14 cellular contexts compared by ENCODE assay signal in the genomic region with DNA sequence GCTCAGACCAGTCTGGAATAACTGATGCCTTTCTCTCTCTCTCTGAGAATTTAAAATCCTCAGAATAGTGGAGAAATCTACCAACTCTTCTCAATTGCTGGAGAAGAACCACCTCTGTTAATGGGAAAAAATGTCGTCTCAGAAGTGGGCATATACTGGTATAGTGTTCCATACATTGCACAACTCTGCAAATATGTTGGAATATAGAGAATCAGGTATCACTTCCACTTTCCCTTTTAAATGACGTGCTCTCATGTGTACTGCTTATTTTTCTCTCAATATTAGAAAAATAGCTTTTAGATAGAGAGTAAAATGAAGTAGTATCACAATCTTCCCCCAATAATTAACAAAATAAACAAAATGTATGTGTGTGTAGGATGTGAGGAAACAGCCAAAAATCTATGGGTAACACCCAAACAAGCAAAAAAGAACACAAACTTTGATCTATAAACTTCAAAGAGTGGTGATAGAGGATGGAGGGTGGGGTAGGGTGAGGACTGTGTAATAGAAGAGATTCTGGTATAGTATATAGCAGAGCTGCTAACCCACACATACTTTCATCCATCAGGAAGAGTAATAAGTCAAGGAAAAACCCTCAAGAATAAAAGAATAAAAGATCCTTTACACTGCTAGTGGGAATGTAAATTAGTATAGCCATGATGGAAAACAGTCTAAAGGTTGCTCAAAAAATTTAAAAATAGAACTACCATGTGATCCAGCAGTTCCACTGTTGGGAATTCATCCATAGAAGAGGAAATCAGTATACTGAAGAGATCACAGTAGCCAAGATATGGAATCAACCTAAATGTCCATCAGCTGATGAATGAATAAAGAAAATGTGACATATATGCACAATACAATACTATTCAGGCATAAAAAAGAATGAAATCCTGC. TPM values are rescaled to one million over a fixed set of nuclear protein-coding genes. Genes with fewer than 3 reads are reported as not detected.
DNase-seq lines count a peak whose midpoint lies in the region; ATAC-seq lines count a peak whose summit lies in the region.
"Had no signal": no experiment of that assay in that cellular context is flagged by ENCODE, and none has a peak within 500 bp of the region (broad histone marks: within the 10 kb centered on the region; RNA-seq: fewer than 3 reads in every experiment).

No MANE protein-coding gene starts in this region.

- H3K27ac Mint-ChIP-seq in activated T-cell treated with anti-CD3 and anti-CD28 coated beads, Interleukin-2, amount 50 U/mL, for 72 hours: peak overlapping the region; percentile 95
- peak overlapping the region; percentile 77 for H3K27ac Mint-ChIP-seq in central memory CD8-positive, alpha-beta T cell (ENCODE audit: low read depth)
- peak overlapping the region; percentile 26 for H3K27ac Mint-ChIP-seq in stimulated activated naive B cell treated with anti-CD40 and anti-IgM and Interleukin-4, amounts not matched to agents 10 μg/mL and 1 μg/mL and 100 μg/mL, for 72 hours

- intact Hi-C loops in left colon (cut with DNase I, micrococcal nuclease): no loop called here

- ATAC-seq in activated T-cell treated with anti-CD3 and anti-CD28 coated beads, Interleukin-2, amount 50 U/mL, for 72 hours (replicated peaks in 1 of 2): no peak
- ATAC-seq in central memory CD8-positive, alpha-beta T cell (replicated peaks; ENCODE audit: extremely low read depth, poor library complexity, severe bottlenecking): peak; percentile 94
- peak in 1 of 2 donors; percentile 43 for ATAC-seq in stimulated activated naive B cell treated with anti-CD40 and anti-IgM and Interleukin-4, amounts not matched to agents 10 μg/mL and 1 μg/mL and 100 μg/mL, for 72 hours (replicated peaks)
- no peak for ATAC-seq in left colon

- H3K4me3 Mint-ChIP-seq in activated T-cell treated with anti-CD3 and anti-CD28 coated beads, Interleukin-2, amount 50 U/mL, for 72 hours: peak overlapping the region; percentile 47 to 79
- peak overlapping the region; percentile 17 for H3K4me3 Mint-ChIP-seq in central memory CD8-positive, alpha-beta T cell
- no peak overlapping the region for H3K4me3 Mint-ChIP-seq in stimulated activated naive B cell treated with anti-CD40 and anti-IgM and Interleukin-4, amounts not matched to agents 10 μg/mL and 1 μg/mL and 100 μg/mL, for 72 hours

- H3K36me3 Mint-ChIP-seq in activated T-cell treated with anti-CD3 and anti-CD28 coated beads, Interleukin-2, amount 50 U/mL, for 72 hours (ENCODE audit: insufficient read depth in 2 of 2): peaks cover 5 to 11% of the 10 kb centered on the region in 2 donors
- H3K36me3 Mint-ChIP-seq in central memory CD8-positive, alpha-beta T cell (ENCODE audit: insufficient read depth): peaks cover 32% of the 10 kb centered on the region
- peaks cover 31 to 32% of the 10 kb centered on the region in 2 donors for H3K36me3 Mint-ChIP-seq in stimulated activated naive B cell treated with anti-CD40 and anti-IgM and Interleukin-4, amounts not matched to agents 10 μg/mL and 1 μg/mL and 100 μg/mL, for 72 hours

- in situ Hi-C loops in SK-MEL-5 (cut with HindIII; ENCODE audit: low pct_unique_long_range_greater_than_20kb, low sequenced_read_pairs): no loop called here

- H3K9me3 Mint-ChIP-seq in activated T-cell treated with anti-CD3 and anti-CD28 coated beads, Interleukin-2, amount 50 U/mL, for 72 hours: no peaks in the 10 kb centered on the region
- no peaks in the 10 kb centered on the region for H3K9me3 Mint-ChIP-seq in central memory CD8-positive, alpha-beta T cell
- H3K9me3 Mint-ChIP-seq in stimulated activated naive B cell treated with anti-CD40 and anti-IgM and Interleukin-4, amounts not matched to agents 10 μg/mL and 1 μg/mL and 100 μg/mL, for 72 hours: no peaks in the 10 kb centered on the region

- peaks cover 45% of the 10 kb centered on the region for H3K4me1 Mint-ChIP-seq in activated T-cell treated with anti-CD3 and anti-CD28 coated beads, Interleukin-2, amount 50 U/mL, for 72 hours (ENCODE audit: low read depth)
- H3K4me1 Mint-ChIP-seq in central memory CD8-positive, alpha-beta T cell: peaks cover 57% of the 10 kb centered on the region
- peaks cover 34 to 58% of the 10 kb centered on the region in 2 donors for H3K4me1 Mint-ChIP-seq in stimulated activated naive B cell treated with anti-CD40 and anti-IgM and Interleukin-4, amounts not matched to agents 10 μg/mL and 1 μg/mL and 100 μg/mL, for 72 hours

- no peaks in the 10 kb centered on the region for H3K27me3 Mint-ChIP-seq in activated T-cell treated with anti-CD3 and anti-CD28 coated beads, Interleukin-2, amount 50 U/mL, for 72 hours (ENCODE audit: low read depth)
- H3K27me3 Mint-ChIP-seq in central memory CD8-positive, alpha-beta T cell: no peaks in the 10 kb centered on the region
- H3K27me3 Mint-ChIP-seq in stimulated activated naive B cell treated with anti-CD40 and anti-IgM and Interleukin-4, amounts not matched to agents 10 μg/mL and 1 μg/mL and 100 μg/mL, for 72 hours: no peaks in the 10 kb centered on the region

- DNase-seq in activated T-cell treated with anti-CD3 and anti-CD28 coated beads, Interleukin-2, amount 50 U/mL, for 72 hours: no peak
- DNase-seq in activated T-cell treated with anti-CD3 and anti-CD28 coated beads for 4 hours (no peak), SK-MEL-5 (ENCODE audit: low read depth, low spot score) (peak; percentile 13), COLO829 (ENCODE audit: low spot score) (no peak), left colon (no peak), NCI-H226 (no peak)
- DNase-seq in central memory CD8-positive, alpha-beta T cell (ENCODE audit: low spot score in 2 of 2): no peak
- no peak for DNase-seq in stimulated activated naive B cell treated with anti-CD40 and anti-IgM and Interleukin-4, amounts not matched to agents 10 μg/mL and 1 μg/mL and 100 μg/mL, for 72 hours
- DNase-seq: activated CD4-positive, alpha-beta T cell treated with anti-CD3 and anti-CD28 coated beads, Interleukin-2, amount 50 U/mL, for 1 hour; GOT3; NCI-H2029 treated with DMSO at 0.1 percent for 48 hours; NCI-H69; right lobe of liver; stimulated activated CD4-positive, alpha-beta T cell treated with anti-CD3 and anti-CD28 coated beads, Interleukin-2, amount 100 ng/mL, for 24 hours had no signal

RNA-seq across cellular contexts. Expression of gene NFATC3, which starts 46.9 kb away (rescaled TPM):
- 10 to 100 TPM; 79.7 to 82.5 TPM for total RNA-seq in activated T-cell treated with anti-CD3 and anti-CD28 coated beads, Interleukin-2, amount 50 U/mL, for 72 hours
- 13.8 and 16.6 TPM in 2 replicates for total RNA-seq in SK-MEL-5 (2014; rRNA removed; shearing (Covaris generic))
- polyA plus RNA-seq in SK-MEL-5 (2015; cell fraction: cytosol; rRNA removed): 8.3 and 15.5 TPM in 2 replicates
- polyA plus RNA-seq in SK-MEL-5 (2015; cell fraction: nucleus; rRNA removed): 9.2 and 10.9 TPM in 2 replicates
- 10 to 100 TPM; 24.6 to 24.9 TPM for total RNA-seq in left colon

Comparison
In these comparisons a context has a peak if more than half of its experiments do, and no peak if none do; other contexts are left out.
1. H3K27ac Mint-ChIP-seq: peak in every context shown above with its lines; median percentile 95 in activated T-cell treated with anti-CD3 and anti-CD28 coated beads, Interleukin-2, amount 50 U/mL, for 72 hours; 77 in central memory CD8-positive, alpha-beta T cell; 26 in stimulated activated naive B cell treated with anti-CD40 and anti-IgM and Interleukin-4, amounts not matched to agents 10 μg/mL and 1 μg/mL and 100 μg/mL, for 72 hours.
2. H3K4me3 Mint-ChIP-seq: peak in activated T-cell treated with anti-CD3 and anti-CD28 coated beads, Interleukin-2, amount 50 U/mL, for 72 hours (2 of 2) and central memory CD8-positive, alpha-beta T cell (single experiment); none in stimulated activated naive B cell treated with anti-CD40 and anti-IgM and Interleukin-4, amounts not matched to agents 10 μg/mL and 1 μg/mL and 100 μg/mL, for 72 hours (0 of 2).